18 cellular contexts compared by ENCODE assay signal in the genomic region with DNA sequence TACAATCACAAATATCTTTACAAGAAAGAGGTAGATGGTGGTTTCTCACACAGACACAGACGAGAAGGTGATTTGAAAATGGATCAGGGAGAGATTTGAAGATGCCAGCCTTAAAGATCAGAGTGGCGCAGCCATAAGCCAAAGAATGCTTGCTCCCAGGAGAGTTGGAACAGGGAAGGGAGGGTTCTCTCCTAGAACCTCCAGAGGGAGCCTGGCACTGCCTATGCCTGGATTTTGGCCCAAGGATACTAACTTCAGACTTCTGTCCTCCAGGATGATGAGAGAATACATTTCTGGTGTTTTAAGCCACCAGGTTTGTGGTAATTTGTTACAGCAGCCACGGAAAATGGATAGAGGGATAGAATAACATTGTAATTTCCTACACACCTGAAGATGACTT.
DNase-seq lines count a peak whose midpoint lies in the region; ATAC-seq, FAIRE-seq and TF ChIP-seq lines count a peak whose summit lies in the region.
"Had no signal": no experiment of that assay in that cellular context is flagged by ENCODE, and none has a peak within 500 bp of the region (broad histone marks: within the 10 kb centered on the region; RNA-seq: fewer than 3 reads in every experiment).

No MANE protein-coding gene starts in this region.

- DNase-seq in D341Med (ENCODE audit: low spot score): peak; percentile 63
- no peak for DNase-seq in HTR-8/SVneo (ENCODE audit: insufficient read length, low spot score)
- DNase-seq in choroid plexus epithelial cell (ENCODE audit: low read depth): no peak
- no peak for DNase-seq in retinal pigment epithelial cell (ENCODE audit: low read depth)
- DNase-seq in OCI-M1 (lab: John Stamatoyannopoulos, UW): no peak
- no peak for DNase-seq in activated naive CD4-positive, alpha-beta T cell (lab: John Stamatoyannopoulos, UW)
- DNase-seq: activated CD4-positive, alpha-beta T cell treated with anti-CD3 and anti-CD28 coated beads for 4 hours; CD4-positive, alpha-beta memory T cell; DMS79 treated with DMSO at 0.1 percent for 48 hours; erythroblast; MM.1S; NCI-H146; NCI-H2171 treated with DMSO at 0.1 percent for 48 hours; NCI-H774; SIG-M5 had no signal

- FAIRE-seq in HTR-8/SVneo (lab: Jason Lieb, UNC): peak; percentile 40

- no peak overlapping the region for H3K4me3 ChIP-seq in choroid plexus epithelial cell (ENCODE audit: low read depth, low read length)
- H3K4me3 ChIP-seq in retinal pigment epithelial cell (ENCODE audit: low read length): no peak overlapping the region
- H3K4me3 ChIP-seq: gastroesophageal sphincter had no signal

- no peak for ATAC-seq in HG03432 (IDR thresholded peaks at IDR 0.05; ENCODE audit: unreplicated experiment)
- ATAC-seq: activated T-helper 17 cell treated with anti-CD3 and anti-CD28 coated beads, Interleukin-2, amount 50 U/mL, for 72 hours; gastroesophageal sphincter had no signal

- TF ChIP-seq CTCF in choroid plexus epithelial cell (conservative IDR thresholded peaks at IDR 0.05; ENCODE audit: low read depth, low read length) (peak; percentile 12), retinal pigment epithelial cell (conservative IDR thresholded peaks at IDR 0.05; ENCODE audit: low read depth, low read length) (peak; percentile 28)
